ENCODE assay signal across 16 cellular contexts in genomic region chr22:48662476-48663150, GRCh38.
"Had no signal": no experiment of that assay in that cellular context is flagged by ENCODE, and none has a peak within 500 bp of the region (broad histone marks: within the 10 kb centered on the region; RNA-seq: fewer than 3 reads in every experiment).

No MANE protein-coding gene starts in this region.

- ATAC-seq: K562 had no signal

- H3K4me3 Mint-ChIP-seq: IgD-negative memory B cell had no signal

- H3K27ac Mint-ChIP-seq: IgD-negative memory B cell had no signal

- H3K4me3 ChIP-seq: K562, SJCRH30, SK-N-MC had no signal

- H3K36me3 Mint-ChIP-seq: IgD-negative memory B cell had no signal

- H3K36me3 ChIP-seq: SJCRH30 had no signal

- H3K9me3 ChIP-seq: SJCRH30 had no signal

- H3K27me3 Mint-ChIP-seq: IgD-negative memory B cell had no signal

- H3K27ac ChIP-seq: HL-60, KMS-11, SJCRH30, SK-N-MC had no signal

- H3K4me1 ChIP-seq: SJCRH30 had no signal

- H3K4me1 Mint-ChIP-seq: IgD-negative memory B cell had no signal

- H3K27me3 ChIP-seq: SJCRH30 had no signal

- DNase-seq: NCI-H1092 treated with DMSO at 0.1 percent for 48 hours, NCI-H1436, NCI-H187 treated with DMSO at 0.1 percent for 48 hours, NCI-H2029 treated with DMSO at 0.1 percent for 48 hours, NCI-H2107, NCI-H2227 treated with DMSO at 0.1 percent for 48 hours, NCI-H510A, NCI-H524 treated with DMSO at 0.1 percent for 48 hours, NCI-H774, SHP77 treated with DMSO at 0.1 percent for 48 hours had no signal
